Comparison of ENCODE assay signal across 10 cellular contexts in the genomic region with DNA sequence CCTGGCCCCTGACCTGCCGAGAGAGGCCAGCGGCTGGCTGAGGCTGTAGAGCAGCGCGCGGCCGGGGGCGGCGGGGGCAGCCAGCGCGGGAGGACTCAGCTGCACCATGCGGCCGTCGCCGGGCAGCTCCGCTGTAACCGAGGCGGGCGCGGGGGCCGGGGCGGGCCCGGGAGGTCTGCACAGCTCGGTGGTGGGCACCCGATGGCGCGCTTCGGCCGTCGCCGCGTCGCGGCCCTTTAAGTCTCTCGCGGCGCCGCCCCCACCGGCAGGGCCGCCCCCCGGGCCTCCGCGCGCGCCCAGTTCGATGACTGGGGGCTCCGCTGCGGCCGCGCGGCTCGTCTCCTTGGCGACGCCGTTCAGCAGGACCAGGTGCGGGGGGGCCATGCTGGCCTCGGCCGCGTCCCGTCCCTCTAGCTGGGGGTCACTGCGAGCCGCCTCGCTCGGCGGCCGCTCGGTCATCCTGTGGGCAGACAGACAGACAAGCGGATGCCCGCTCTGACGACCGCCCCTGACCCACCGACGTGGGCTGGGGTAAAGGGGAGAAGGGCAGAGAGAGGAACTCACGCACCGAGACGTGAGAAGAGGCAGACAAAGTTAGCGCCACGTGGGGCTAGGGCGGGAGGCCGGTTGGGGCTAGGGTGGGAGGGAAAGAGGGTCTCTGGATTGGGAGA. TPM values are rescaled to one million over a fixed set of nuclear protein-coding genes. Genes with fewer than 3 reads are reported as not detected.
DNase-seq lines count a peak whose midpoint lies in the region; ATAC-seq, FAIRE-seq and TF ChIP-seq lines count a peak whose summit lies in the region.
"Had no signal": no experiment of that assay in that cellular context is flagged by ENCODE, and none has a peak within 500 bp of the region (broad histone marks: within the 10 kb centered on the region; RNA-seq: fewer than 3 reads in every experiment).

No MANE protein-coding gene starts in this region.

- no peak overlapping the region for H3K27ac ChIP-seq in tibial artery

- no peak for DNase-seq in activated T-cell treated with anti-CD3 and anti-CD28 coated beads, Interleukin-2, amount 50 U/mL, for 72 hours
- DNase-seq in activated T-cell treated with anti-CD3 and anti-CD28 coated beads, Interleukin-2, amount 50 U/mL, for 24 hours = no peak
- DNase-seq in astrocyte of the hippocampus (ENCODE audit: low read depth, low spot score) (peak; percentile 24), lung microvascular endothelial cell (ENCODE audit: low read depth in 2 of 2) (peak; percentile 47 to 50), tibial artery (no peak), SHP77 treated with DMSO at 0.1 percent for 48 hours (lab: John Stamatoyannopoulos, UW) (no peak), GM12892 (ENCODE audit: insufficient read length) (no peak)
- DNase-seq: foreskin melanocyte, NCI-H187 treated with DMSO at 0.1 percent for 48 hours had no signal

- peaks cover 53% of the 10 kb centered on the region for H3K27me3 Mint-ChIP-seq in activated T-cell treated with anti-CD3 and anti-CD28 coated beads, Interleukin-2, amount 50 U/mL, for 72 hours (ENCODE audit: low read depth)
- peaks cover 54% of the 10 kb centered on the region for H3K27me3 Mint-ChIP-seq in activated T-cell treated with anti-CD3 and anti-CD28 coated beads, Interleukin-2, amount 50 U/mL, for 24 hours

- peak; percentile 47 to 50 for ATAC-seq in activated T-cell treated with anti-CD3 and anti-CD28 coated beads, Interleukin-2, amount 50 U/mL, for 72 hours (replicated peaks in 1 of 2)
- ATAC-seq in HG02610 (IDR thresholded peaks at IDR 0.05; ENCODE audit: unreplicated experiment) = no peak

- no peaks in the 10 kb centered on the region for H3K36me3 Mint-ChIP-seq in activated T-cell treated with anti-CD3 and anti-CD28 coated beads, Interleukin-2, amount 50 U/mL, for 72 hours (ENCODE audit: insufficient read depth in 2 of 2)
- no peaks in the 10 kb centered on the region for H3K36me3 Mint-ChIP-seq in activated T-cell treated with anti-CD3 and anti-CD28 coated beads, Interleukin-2, amount 50 U/mL, for 24 hours (ENCODE audit: low read depth)

- H3K27ac Mint-ChIP-seq in activated T-cell treated with anti-CD3 and anti-CD28 coated beads, Interleukin-2, amount 50 U/mL, for 72 hours = no peak overlapping the region
- H3K27ac Mint-ChIP-seq in activated T-cell treated with anti-CD3 and anti-CD28 coated beads, Interleukin-2, amount 50 U/mL, for 24 hours = no peak overlapping the region

- TF ChIP-seq POLR2A in GM12892 (IDR thresholded peaks at IDR 0.05; ENCODE audit: low read depth, low read length) = no peak

- intact Hi-C loops in tibial artery (cut with DNase I; ENCODE audit: low total_unique reads) = no loop called here

- peaks cover 0 to 97% of the 10 kb centered on the region in 2 donors for H3K27me3 ChIP-seq in tibial artery

- no peaks in the 10 kb centered on the region for H3K9me3 Mint-ChIP-seq in activated T-cell treated with anti-CD3 and anti-CD28 coated beads, Interleukin-2, amount 50 U/mL, for 72 hours
- no peaks in the 10 kb centered on the region for H3K9me3 Mint-ChIP-seq in activated T-cell treated with anti-CD3 and anti-CD28 coated beads, Interleukin-2, amount 50 U/mL, for 24 hours

- H3K9me3 ChIP-seq in tibial artery = no peaks in the 10 kb centered on the region

- H3K4me3 ChIP-seq in tibial artery = peak overlapping the region; percentile 24 to 43

- peaks cover 8% of the 10 kb centered on the region for H3K4me1 Mint-ChIP-seq in activated T-cell treated with anti-CD3 and anti-CD28 coated beads, Interleukin-2, amount 50 U/mL, for 72 hours (ENCODE audit: low read depth)
- H3K4me1 Mint-ChIP-seq in activated T-cell treated with anti-CD3 and anti-CD28 coated beads, Interleukin-2, amount 50 U/mL, for 24 hours (ENCODE audit: low read depth) = peaks cover 20% of the 10 kb centered on the region

- no peak for TF ChIP-seq CTCF in tibial artery (IDR thresholded peaks at IDR 0.05)

- H3K4me3 Mint-ChIP-seq in activated T-cell treated with anti-CD3 and anti-CD28 coated beads, Interleukin-2, amount 50 U/mL, for 72 hours = peak overlapping the region; percentile 11 to 62
- H3K4me3 Mint-ChIP-seq in activated T-cell treated with anti-CD3 and anti-CD28 coated beads, Interleukin-2, amount 50 U/mL, for 24 hours = no peak overlapping the region

- H3K36me3 ChIP-seq in tibial artery = no peaks in the 10 kb centered on the region

- H3K4me1 ChIP-seq in tibial artery = peaks cover 3 to 23% (median 18%) of the 10 kb centered on the region in 4 donors

- FAIRE-seq in GM12892 (lab: Jason Lieb, UNC) = no peak

RNA-seq across cellular contexts. Expression of gene TAL1, which starts 6.5 kb away (rescaled TPM):
- under 1 TPM; 0.17 to 0.30 TPM for total RNA-seq in activated T-cell treated with anti-CD3 and anti-CD28 coated beads, Interleukin-2, amount 50 U/mL, for 72 hours
- 51.0 and 58.1 TPM in 2 replicates for total RNA-seq in lung microvascular endothelial cell
- polyA plus RNA-seq in GM12892 (2012; ENCODE audit: missing spikeins) = not detected

RNA-seq across cellular contexts. Expression of gene PDZK1IP1, which starts 35.7 kb away (rescaled TPM):
- not detected for total RNA-seq in activated T-cell treated with anti-CD3 and anti-CD28 coated beads, Interleukin-2, amount 50 U/mL, for 72 hours
- total RNA-seq in lung microvascular endothelial cell = not detected in 2 replicates
- not detected for polyA plus RNA-seq in GM12892 (2012; ENCODE audit: missing spikeins)

Comparison
In these comparisons a context has a peak if more than half of its experiments do, and no peak if none do; other contexts are left out.
1. DNase-seq: peak in astrocyte of the hippocampus (single experiment) and lung microvascular endothelial cell (2 of 2); none in activated T-cell treated with anti-CD3 and anti-CD28 coated beads, Interleukin-2, amount 50 U/mL, for 72 hours (0 of 2), activated T-cell treated with anti-CD3 and anti-CD28 coated beads, Interleukin-2, amount 50 U/mL, for 24 hours (single experiment), tibial artery (0 of 2), SHP77 treated with DMSO at 0.1 percent for 48 hours (single experiment) and GM12892 (single experiment).
2. RNA of gene TAL1, which starts 6.5 kb away (total RNA-seq): 51.0 to 58.1 TPM in lung microvascular endothelial cell; 0.17 to 0.30 TPM in activated T-cell treated with anti-CD3 and anti-CD28 coated beads, Interleukin-2, amount 50 U/mL, for 72 hours; every median in the first group is over 10 times any median in the second.